Comparison of ENCODE assay signal across 19 cellular contexts in the genomic region with DNA sequence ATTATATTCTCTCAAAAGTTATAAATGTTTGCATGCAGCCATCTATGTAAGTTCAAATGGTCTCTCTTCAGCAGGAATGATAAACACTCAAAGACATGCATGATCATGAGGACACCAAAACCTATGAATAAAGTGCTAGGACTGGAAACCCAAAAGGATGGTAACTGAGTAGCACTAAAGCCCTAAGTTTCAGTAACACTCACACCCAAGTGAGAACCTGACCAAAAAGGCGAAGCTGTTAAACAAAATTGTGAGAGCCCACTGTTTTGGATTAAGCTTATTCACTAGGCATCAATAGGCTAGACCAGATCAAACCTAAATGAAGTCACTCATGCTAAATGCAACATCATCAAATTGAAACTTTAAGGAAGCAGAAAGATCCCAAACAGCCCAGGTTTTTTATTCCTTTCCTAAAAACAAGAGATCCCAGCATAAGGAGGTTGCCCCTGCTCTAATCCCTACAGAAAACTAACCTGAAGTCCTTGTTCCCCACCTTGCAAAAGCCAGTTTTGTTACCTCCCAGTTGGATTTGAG.
DNase-seq lines count a peak whose midpoint lies in the region; ATAC-seq and TF ChIP-seq lines count a peak whose summit lies in the region.
"Had no signal": no experiment of that assay in that cellular context is flagged by ENCODE, and none has a peak within 500 bp of the region (broad histone marks: within the 10 kb centered on the region; RNA-seq: fewer than 3 reads in every experiment).

No MANE protein-coding gene starts in this region.

- peak overlapping the region; percentile 12 for H3K27ac Mint-ChIP-seq in stimulated activated naive CD8-positive, alpha-beta T cell treated with anti-CD3 and anti-CD28 coated beads, Interleukin-15, Interleukin-2, amounts not matched to agents 100 ng/mL and 50 ng/mL, for 24 hours
- H3K27ac Mint-ChIP-seq in effector memory CD8-positive, alpha-beta T cell, result peak overlapping the region; percentile 51 to 84
- H3K27ac Mint-ChIP-seq in stimulated activated memory B cell treated with anti-CD40 and anti-IgM and Interleukin-4, amounts not matched to agents 10 μg/mL and 1 μg/mL and 100 μg/mL, for 72 hours, result peak overlapping the region; percentile 17
- H3K27ac Mint-ChIP-seq: activated CD4-positive, alpha-beta T cell treated with anti-CD3 and anti-CD28 coated beads, Interleukin-2, amount 10 ng/mL, durations not matched to agents 7 days and 5 days; type B pancreatic cell had no signal

- no peak for TF ChIP-seq CTCF in KMS-11 (conservative IDR thresholded peaks at IDR 0.05; ENCODE audit: low read depth, low read length)

- peaks cover 8% of the 10 kb centered on the region for H3K36me3 Mint-ChIP-seq in stimulated activated naive CD8-positive, alpha-beta T cell treated with anti-CD3 and anti-CD28 coated beads, Interleukin-15, Interleukin-2, amounts not matched to agents 100 ng/mL and 50 ng/mL, for 24 hours (ENCODE audit: low read depth)
- H3K36me3 Mint-ChIP-seq in effector memory CD8-positive, alpha-beta T cell (ENCODE audit: insufficient read depth), result peaks cover 13% of the 10 kb centered on the region
- H3K36me3 Mint-ChIP-seq in stimulated activated memory B cell treated with anti-CD40 and anti-IgM and Interleukin-4, amounts not matched to agents 10 μg/mL and 1 μg/mL and 100 μg/mL, for 72 hours, result peaks cover 19% of the 10 kb centered on the region
- H3K36me3 Mint-ChIP-seq: type B pancreatic cell had no signal

- H3K4me1 ChIP-seq in KMS-11 (ENCODE audit: low read depth, poor library complexity, severe bottlenecking), result peaks cover 77% of the 10 kb centered on the region

- H3K4me3 Mint-ChIP-seq in stimulated activated naive CD8-positive, alpha-beta T cell treated with anti-CD3 and anti-CD28 coated beads, Interleukin-15, Interleukin-2, amounts not matched to agents 100 ng/mL and 50 ng/mL, for 24 hours, result no peak overlapping the region
- peak overlapping the region; percentile 2 to 10 for H3K4me3 Mint-ChIP-seq in effector memory CD8-positive, alpha-beta T cell
- H3K4me3 Mint-ChIP-seq in stimulated activated memory B cell treated with anti-CD40 and anti-IgM and Interleukin-4, amounts not matched to agents 10 μg/mL and 1 μg/mL and 100 μg/mL, for 72 hours, result no peak overlapping the region
- H3K4me3 Mint-ChIP-seq: activated CD4-positive, alpha-beta T cell treated with anti-CD3 and anti-CD28 coated beads, Interleukin-2, amount 10 ng/mL, durations not matched to agents 7 days and 5 days; type B pancreatic cell had no signal

- H3K27ac ChIP-seq in KMS-11, result peak overlapping the region; percentile 22; the same call in 1 of the 2 replicates
- H3K27ac ChIP-seq: prostate gland had no signal

- H3K9me3 Mint-ChIP-seq in stimulated activated naive CD8-positive, alpha-beta T cell treated with anti-CD3 and anti-CD28 coated beads, Interleukin-15, Interleukin-2, amounts not matched to agents 100 ng/mL and 50 ng/mL, for 24 hours, result no peaks in the 10 kb centered on the region
- no peaks in the 10 kb centered on the region for H3K9me3 Mint-ChIP-seq in effector memory CD8-positive, alpha-beta T cell
- H3K9me3 Mint-ChIP-seq in stimulated activated memory B cell treated with anti-CD40 and anti-IgM and Interleukin-4, amounts not matched to agents 10 μg/mL and 1 μg/mL and 100 μg/mL, for 72 hours, result no peaks in the 10 kb centered on the region
- H3K9me3 Mint-ChIP-seq: activated CD4-positive, alpha-beta T cell treated with anti-CD3 and anti-CD28 coated beads, Interleukin-2, amount 10 ng/mL, durations not matched to agents 7 days and 5 days; type B pancreatic cell had no signal

- no peak overlapping the region for H2AFZ ChIP-seq in KMS-11 (ENCODE audit: low read depth)

- no peak overlapping the region for H3K9ac ChIP-seq in KMS-11

- no peaks in the 10 kb centered on the region for H3K36me3 ChIP-seq in KMS-11 (ENCODE audit: insufficient read depth)
- H3K36me3 ChIP-seq: prostate gland had no signal

- H3K27me3 ChIP-seq in KMS-11 (ENCODE audit: insufficient read depth, low read depth), result no peaks in the 10 kb centered on the region

- H4K20me1 ChIP-seq in KMS-11 (ENCODE audit: insufficient read depth), result 0 out of 2 replicates have a peak, but pooled peaks cover 5% of the 10 kb centered on the region

- DNase-seq in stimulated activated naive CD8-positive, alpha-beta T cell treated with anti-CD3 and anti-CD28 coated beads, Interleukin-15, Interleukin-2, amounts not matched to agents 100 U/mL and 50 U/mL, for 24 hours, result no peak
- DNase-seq in effector memory CD8-positive, alpha-beta T cell, result no peak
- no peak for DNase-seq in NCI-H510A (lab: John Stamatoyannopoulos, UW)
- no peak for DNase-seq in NCI-H2196 treated with DMSO at 0.1 percent for 48 hours (lab: John Stamatoyannopoulos, UW; ENCODE audit: unreplicated experiment)
- DNase-seq: activated CD4-positive, alpha-beta T cell treated with anti-CD3 and anti-CD28 coated beads, Interleukin-2, amount 10 ng/mL, durations not matched to agents 7 days and 5 days; activated gamma-delta T cell; DMS153; Karpas-422; NCI-H1694; NCI-H2171 treated with DMSO at 0.1 percent for 48 hours; NCI-H69; RPMI8226; T-helper 2 cell had no signal

- no peak overlapping the region for H3K4me2 ChIP-seq in KMS-11

- ATAC-seq in stimulated activated naive CD8-positive, alpha-beta T cell treated with anti-CD3 and anti-CD28 coated beads, Interleukin-15, Interleukin-2, amounts not matched to agents 100 U/mL and 50 U/mL, for 24 hours, result no peak
- ATAC-seq in effector memory CD8-positive, alpha-beta T cell (replicated peaks), result no peak
- ATAC-seq in stimulated activated memory B cell treated with anti-CD40 and anti-IgM and Interleukin-4, amounts not matched to agents 10 μg/mL and 1 μg/mL and 100 μg/mL, for 72 hours, result no peak
- no peak for ATAC-seq in HG03354 (IDR thresholded peaks at IDR 0.05; ENCODE audit: poor library complexity, severe bottlenecking, unreplicated experiment)

- H3K4me1 Mint-ChIP-seq in stimulated activated naive CD8-positive, alpha-beta T cell treated with anti-CD3 and anti-CD28 coated beads, Interleukin-15, Interleukin-2, amounts not matched to agents 100 ng/mL and 50 ng/mL, for 24 hours (ENCODE audit: low read depth), result peaks cover 89% of the 10 kb centered on the region
- peaks cover 60 to 73% of the 10 kb centered on the region in 2 donors for H3K4me1 Mint-ChIP-seq in effector memory CD8-positive, alpha-beta T cell (ENCODE audit: low read depth in 2 of 2)
- peaks cover 49% of the 10 kb centered on the region for H3K4me1 Mint-ChIP-seq in stimulated activated memory B cell treated with anti-CD40 and anti-IgM and Interleukin-4, amounts not matched to agents 10 μg/mL and 1 μg/mL and 100 μg/mL, for 72 hours

- H3K79me2 ChIP-seq in KMS-11 (ENCODE audit: insufficient read depth, low read depth), result peaks cover 65% of the 10 kb centered on the region

- no peak overlapping the region for H3K4me3 ChIP-seq in KMS-11 (IDR thresholded peaks at IDR 0.05; ENCODE audit: insufficient read depth, low read depth, low read length)
- H3K4me3 ChIP-seq: prostate gland had no signal

- no peaks in the 10 kb centered on the region for H3K27me3 Mint-ChIP-seq in stimulated activated naive CD8-positive, alpha-beta T cell treated with anti-CD3 and anti-CD28 coated beads, Interleukin-15, Interleukin-2, amounts not matched to agents 100 ng/mL and 50 ng/mL, for 24 hours
- no peaks in the 10 kb centered on the region for H3K27me3 Mint-ChIP-seq in effector memory CD8-positive, alpha-beta T cell
- no peaks in the 10 kb centered on the region for H3K27me3 Mint-ChIP-seq in stimulated activated memory B cell treated with anti-CD40 and anti-IgM and Interleukin-4, amounts not matched to agents 10 μg/mL and 1 μg/mL and 100 μg/mL, for 72 hours
- H3K27me3 Mint-ChIP-seq: activated CD4-positive, alpha-beta T cell treated with anti-CD3 and anti-CD28 coated beads, Interleukin-2, amount 10 ng/mL, durations not matched to agents 7 days and 5 days; type B pancreatic cell had no signal

Comparison
In these comparisons a context has a peak if more than half of its experiments do, and no peak if none do; other contexts are left out.
1. H3K27ac Mint-ChIP-seq: peak in every context shown above with its lines; median percentile 68 in effector memory CD8-positive, alpha-beta T cell; 17 in stimulated activated memory B cell treated with anti-CD40 and anti-IgM and Interleukin-4, amounts not matched to agents 10 μg/mL and 1 μg/mL and 100 μg/mL, for 72 hours; 12 in stimulated activated naive CD8-positive, alpha-beta T cell treated with anti-CD3 and anti-CD28 coated beads, Interleukin-15, Interleukin-2, amounts not matched to agents 100 ng/mL and 50 ng/mL, for 24 hours.
2. H3K4me3 Mint-ChIP-seq: peak in effector memory CD8-positive, alpha-beta T cell (2 of 2); none in stimulated activated naive CD8-positive, alpha-beta T cell treated with anti-CD3 and anti-CD28 coated beads, Interleukin-15, Interleukin-2, amounts not matched to agents 100 ng/mL and 50 ng/mL, for 24 hours (single experiment) and stimulated activated memory B cell treated with anti-CD40 and anti-IgM and Interleukin-4, amounts not matched to agents 10 μg/mL and 1 μg/mL and 100 μg/mL, for 72 hours (single experiment).